Comparison of ENCODE assay signal across 8 cellular contexts in genomic region chr1:46043491-46044017, GRCh38.
DNase-seq lines count a peak whose midpoint lies in the region; ATAC-seq and TF ChIP-seq lines count a peak whose summit lies in the region.

No MANE protein-coding gene starts in this region.

- peaks cover 35 to 40% of the 10 kb centered on the region in 2 donors for H3K4me1 Mint-ChIP-seq in stimulated activated naive B cell treated with anti-CD40 and anti-IgM and Interleukin-4, amounts not matched to agents 10 μg/mL and 1 μg/mL and 100 μg/mL, for 72 hours

- no peaks in the 10 kb centered on the region for H3K27me3 ChIP-seq in foreskin keratinocyte

- DNase-seq in NCI-H2107 treated with DMSO at 0.1 percent for 48 hours (lab: John Stamatoyannopoulos, UW; ENCODE audit: unreplicated experiment) = peak; percentile 88
- no peak for DNase-seq in NCI-H2107 (lab: John Stamatoyannopoulos, UW)
- DNase-seq in OCI-M1 (lab: John Stamatoyannopoulos, UW) = peak; percentile 66
- DNase-seq in stimulated activated naive B cell treated with anti-CD40 and anti-IgM and Interleukin-4, amounts not matched to agents 10 μg/mL and 1 μg/mL and 100 μg/mL, for 72 hours = peak; percentile 82
- no peak for DNase-seq in NCI-H187 (lab: John Stamatoyannopoulos, UW)
- no peak for DNase-seq in NCI-H1417 treated with DMSO at 0.1 percent for 48 hours (lab: John Stamatoyannopoulos, UW)
- no peak for DNase-seq in foreskin keratinocyte

- TF ChIP-seq CTCF in foreskin keratinocyte (conservative IDR thresholded peaks at IDR 0.05) = no peak

- peaks cover 0 to 4% of the 10 kb centered on the region in 2 donors for H3K36me3 Mint-ChIP-seq in stimulated activated naive B cell treated with anti-CD40 and anti-IgM and Interleukin-4, amounts not matched to agents 10 μg/mL and 1 μg/mL and 100 μg/mL, for 72 hours

- peak overlapping the region; percentile 64 to 70 for H3K4me3 Mint-ChIP-seq in stimulated activated naive B cell treated with anti-CD40 and anti-IgM and Interleukin-4, amounts not matched to agents 10 μg/mL and 1 μg/mL and 100 μg/mL, for 72 hours

- H3K9me3 Mint-ChIP-seq in stimulated activated naive B cell treated with anti-CD40 and anti-IgM and Interleukin-4, amounts not matched to agents 10 μg/mL and 1 μg/mL and 100 μg/mL, for 72 hours = no peaks in the 10 kb centered on the region

- no peaks in the 10 kb centered on the region for H3K4me1 ChIP-seq in foreskin keratinocyte

- peaks cover 0 to 6% of the 10 kb centered on the region in 2 donors for H3K27me3 Mint-ChIP-seq in stimulated activated naive B cell treated with anti-CD40 and anti-IgM and Interleukin-4, amounts not matched to agents 10 μg/mL and 1 μg/mL and 100 μg/mL, for 72 hours

- H3K27ac Mint-ChIP-seq in stimulated activated naive B cell treated with anti-CD40 and anti-IgM and Interleukin-4, amounts not matched to agents 10 μg/mL and 1 μg/mL and 100 μg/mL, for 72 hours = peak overlapping the region; percentile 88

- no peak overlapping the region for H3K27ac ChIP-seq in foreskin keratinocyte

- ATAC-seq in HG03039 (IDR thresholded peaks at IDR 0.05; ENCODE audit: unreplicated experiment) = peak; percentile 66
- ATAC-seq in stimulated activated naive B cell treated with anti-CD40 and anti-IgM and Interleukin-4, amounts not matched to agents 10 μg/mL and 1 μg/mL and 100 μg/mL, for 72 hours (replicated peaks) = peak; percentile 98
- no peak for ATAC-seq in foreskin keratinocyte

Comparison
In these comparisons a context has a peak if more than half of its experiments do, and no peak if none do; other contexts are left out.
1. DNase-seq: peak in NCI-H2107 treated with DMSO at 0.1 percent for 48 hours (single experiment), OCI-M1 (single experiment) and stimulated activated naive B cell treated with anti-CD40 and anti-IgM and Interleukin-4, amounts not matched to agents 10 μg/mL and 1 μg/mL and 100 μg/mL, for 72 hours (single experiment); none in NCI-H2107 (single experiment), NCI-H187 (0 of 2), NCI-H1417 treated with DMSO at 0.1 percent for 48 hours (single experiment) and foreskin keratinocyte (0 of 2).